Comparison of ENCODE assay signal across 1 cellular context in genomic region chr14:90561920-90562319, GRCh38.
TF ChIP-seq lines count a peak whose summit lies in the region.

No MANE protein-coding gene starts in this region.

TF ChIP-seq in H1, 55 proteins besides CTCF, POLR2A, EP300 and RAD21:
- no peak for TF ChIP-seq MAX (IDR thresholded peaks at IDR 0.05)
- TF ChIP-seq YY1 (IDR thresholded peaks at IDR 0.05; ENCODE audit: low read depth, low read length) = no peak
- no peak for TF ChIP-seq TBP (IDR thresholded peaks at IDR 0.05; ENCODE audit: low read depth, low read length)
- TF ChIP-seq HDAC6 (IDR thresholded peaks at IDR 0.05; ENCODE audit: low read depth, low read length) = no peak
- no peak for TF ChIP-seq KDM1A (IDR thresholded peaks at IDR 0.05; ENCODE audit: borderline replicate concordance, low read length)
- TF ChIP-seq SUZ12 (IDR thresholded peaks at IDR 0.05; ENCODE audit: low read length) = no peak
